ENCODE assay signal across 1 cellular context in the genomic region with DNA sequence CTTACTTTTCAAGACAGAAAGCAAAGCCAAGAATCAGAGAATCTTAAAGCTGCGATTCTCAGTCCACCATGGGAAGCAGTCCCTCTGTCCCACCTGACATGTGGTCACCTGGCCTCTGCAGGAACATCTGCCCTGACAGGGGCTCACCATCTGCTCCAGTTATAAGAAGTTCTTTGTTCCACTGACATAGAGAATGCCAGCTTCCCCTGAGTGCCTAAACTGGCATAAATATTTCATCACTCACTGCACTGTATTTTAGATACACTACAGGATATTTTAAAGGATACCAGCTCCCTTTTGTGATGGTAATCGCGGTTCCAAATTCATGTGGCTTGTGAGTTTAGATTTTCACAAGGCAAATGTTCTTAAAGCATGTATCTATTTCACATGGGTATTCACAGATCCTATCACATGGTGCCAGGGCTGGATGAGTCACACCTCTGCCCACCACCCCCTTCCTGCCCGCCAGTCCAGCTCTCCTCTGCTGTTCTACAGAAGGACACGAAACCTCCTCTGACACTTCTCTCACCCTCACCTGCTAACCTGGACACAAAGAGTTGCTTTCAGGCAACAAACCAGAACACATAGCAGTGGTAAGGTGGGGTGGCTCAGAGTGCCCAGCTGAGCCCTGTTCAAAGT.
TF ChIP-seq lines count a peak whose summit lies in the region.

No MANE protein-coding gene starts in this region.

TF ChIP-seq in SK-N-SH, 30 proteins besides CTCF, POLR2A, EP300 and RAD21 (continued from another document):
- TF ChIP-seq, protein P1, sequence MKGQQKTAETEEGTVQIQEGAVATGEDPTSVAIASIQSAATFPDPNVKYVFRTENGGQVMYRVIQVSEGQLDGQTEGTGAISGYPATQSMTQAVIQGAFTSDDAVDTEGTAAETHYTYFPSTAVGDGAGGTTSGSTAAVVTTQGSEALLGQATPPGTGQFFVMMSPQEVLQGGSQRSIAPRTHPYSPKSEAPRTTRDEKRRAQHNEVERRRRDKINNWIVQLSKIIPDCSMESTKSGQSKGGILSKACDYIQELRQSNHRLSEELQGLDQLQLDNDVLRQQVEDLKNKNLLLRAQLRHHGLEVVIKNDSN (IDR thresholded peaks at IDR 0.05; ENCODE audit: borderline replicate concordance, low read depth): peak; percentile 48; the same call in 1 of the 2 replicates
TF ChIP-seq in SK-N-SH: peak in this region for 4.
